In the genomic region with DNA sequence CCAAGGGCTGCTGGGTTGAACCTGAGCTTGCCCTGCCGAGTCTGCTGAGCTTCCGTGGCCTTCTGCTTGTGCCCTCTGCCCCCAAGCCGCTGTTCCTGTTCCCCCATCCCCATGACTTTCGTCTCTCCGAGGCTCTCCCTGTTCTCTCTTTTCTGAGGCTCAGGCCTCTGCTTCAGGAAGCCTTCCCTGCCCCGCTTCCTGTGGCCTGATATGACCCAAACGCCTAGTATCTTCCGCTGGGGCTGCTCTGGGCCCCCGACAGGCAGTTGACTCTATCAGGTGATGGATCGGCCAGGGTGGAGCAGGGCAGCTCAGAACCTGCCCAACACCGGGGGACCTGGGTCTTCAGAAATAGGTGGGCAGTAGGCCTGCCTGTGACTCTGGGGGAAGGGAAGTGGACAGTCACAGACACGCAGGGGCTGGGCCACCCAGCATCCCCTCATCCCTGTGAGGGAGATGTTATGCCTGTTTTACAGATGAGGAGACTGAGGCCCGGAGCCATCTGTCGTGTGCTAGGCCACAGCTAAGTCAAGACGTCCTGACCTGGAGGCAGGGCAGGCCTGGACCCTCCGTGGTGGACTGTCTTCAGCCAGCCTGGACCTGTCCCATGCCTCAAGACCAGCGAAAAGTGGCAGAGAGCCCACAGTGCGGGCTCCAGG, we compare ENCODE assay signal across 8 cellular contexts. TPM values are rescaled to one million over a fixed set of nuclear protein-coding genes. Genes with fewer than 3 reads are reported as not detected.
DNase-seq lines count a peak whose midpoint lies in the region; ATAC-seq and TF ChIP-seq lines count a peak whose summit lies in the region.

No MANE protein-coding gene starts in this region.

- intact Hi-C loops in CD8-positive, alpha-beta T cell (cut with DNase I, micrococcal nuclease), result no loop called here
- intact Hi-C loops in PC-9 (cut with micrococcal nuclease; ENCODE audit: unreplicated experiment), result no loop called here
- intact Hi-C loops in dorsolateral prefrontal cortex (cut with DNase I), result loop anchor here in 1 of 2 donors (2.0 kb wide), 1 partner anchor 19 kb away; no protein-coding TSS in a partner anchor

- no peak overlapping the region for H3K27ac ChIP-seq in CD8-positive, alpha-beta T cell (ENCODE audit: low read depth, low read length)
- H3K27ac ChIP-seq in PC-9 (peak overlapping the region; percentile 89), dorsolateral prefrontal cortex (peak overlapping the region in 58 of 59 donors; percentile 75 to 99 (median 98))

- peaks cover 49% of the 10 kb centered on the region for H3F3A ChIP-seq in PC-9 (ENCODE audit: insufficient read depth, low read depth)

- no peaks in the 10 kb centered on the region for H3K36me3 ChIP-seq in CD8-positive, alpha-beta T cell (ENCODE audit: insufficient read depth, low read length)
- H3K36me3 ChIP-seq in PC-9 (ENCODE audit: low read depth), result peaks cover 2% of the 10 kb centered on the region; the same call in 1 of the 2 replicates
- peaks cover 10% of the 10 kb centered on the region for H3K36me3 ChIP-seq in neuron (ENCODE audit: insufficient read depth, low read length)

- POLR2A ChIA-PET in CD8-positive, alpha-beta T cell (lab: Charles Lee), result interaction anchor here (0.9 to 5.9 kb wide), 8 partner anchors 14 to 64 kb away, joined by 3 to 71 read pairs (median 14); a partner anchor contains a TSS
- POLR2A ChIA-PET in PC-9 (lab: Charles Lee; ENCODE audit: unreplicated experiment), result interaction anchor here (0.5 to 0.6 kb wide), 2 partner anchors 52 to 654 kb away, joined by 4 to 6 read pairs; a partner anchor contains a TSS

- H3K27ac Mint-ChIP-seq in CD8-positive, alpha-beta T cell, result peak overlapping the region; percentile 78

- peak overlapping the region; percentile 81 for H3K4me3 ChIP-seq in CD8-positive, alpha-beta T cell (ENCODE audit: low read depth, low read length)
- H3K4me3 ChIP-seq in PC-9 (peak overlapping the region; percentile 63), dorsolateral prefrontal cortex (peak overlapping the region in 56 of 59 donors; percentile 14 to 99 (median 84)), neuron (ENCODE audit: low read length) (peak overlapping the region; percentile 50)

- peaks cover 17% of the 10 kb centered on the region for H3K79me2 ChIP-seq in PC-9 (ENCODE audit: low read depth)

- peaks cover 5% of the 10 kb centered on the region for H3K36me3 Mint-ChIP-seq in CD8-positive, alpha-beta T cell

- no peaks in the 10 kb centered on the region for H3K27me3 ChIP-seq in CD8-positive, alpha-beta T cell (ENCODE audit: insufficient read depth, low read length)
- H3K27me3 ChIP-seq in PC-9 (ENCODE audit: insufficient read depth, low read depth) (no peaks in the 10 kb centered on the region), dorsolateral prefrontal cortex (no peaks in the 10 kb centered on the region), neuron (ENCODE audit: insufficient read depth, low read length) (no peaks in the 10 kb centered on the region)

- H4K20me1 ChIP-seq in PC-9 (ENCODE audit: insufficient read depth), result no peaks in the 10 kb centered on the region

- H3K4me1 ChIP-seq in CD8-positive, alpha-beta T cell (ENCODE audit: insufficient read depth, low read length), result peaks cover 24% of the 10 kb centered on the region
- H3K4me1 ChIP-seq in PC-9 (replicated peaks; ENCODE audit: insufficient read depth), result peaks cover 25% of the 10 kb centered on the region
- peaks cover 23% of the 10 kb centered on the region for H3K4me1 ChIP-seq in neuron (ENCODE audit: insufficient read depth, low read length)

- H3K9me3 ChIP-seq in CD8-positive, alpha-beta T cell (ENCODE audit: low read length), result no peaks in the 10 kb centered on the region
- H3K9me3 ChIP-seq in PC-9 (ENCODE audit: insufficient read depth, low read depth), result no peaks in the 10 kb centered on the region
- H3K9me3 ChIP-seq in neuron (ENCODE audit: low read length), result no peaks in the 10 kb centered on the region

- peak overlapping the region; percentile 91 for H3K4me2 ChIP-seq in PC-9

- H3K9me3 Mint-ChIP-seq in CD8-positive, alpha-beta T cell, result no peaks in the 10 kb centered on the region

- no peak for ATAC-seq in CD8-positive, alpha-beta T cell
- ATAC-seq in HG03378 (IDR thresholded peaks at IDR 0.05; ENCODE audit: unreplicated experiment) (no peak), HG03135 (IDR thresholded peaks at IDR 0.05; ENCODE audit: unreplicated experiment) (no peak)

- H3K4me1 Mint-ChIP-seq in CD8-positive, alpha-beta T cell (ENCODE audit: low read depth), result peaks cover 27% of the 10 kb centered on the region

- H3K9me2 ChIP-seq in PC-9 (ENCODE audit: insufficient read depth), result no peaks in the 10 kb centered on the region

- H3K27me3 Mint-ChIP-seq in CD8-positive, alpha-beta T cell (ENCODE audit: low read depth), result no peaks in the 10 kb centered on the region

- no peak for TF ChIP-seq CTCF in CD8-positive, alpha-beta T cell (IDR thresholded peaks at IDR 0.05)
- TF ChIP-seq CTCF in PC-9 (conservative IDR thresholded peaks at IDR 0.05) (no peak), dorsolateral prefrontal cortex (IDR thresholded peaks at IDR 0.05 in 54 of 56, conservative IDR thresholded peaks at IDR 0.05 in 2 of 56; ENCODE audit: low read depth in 1 of 56, partially characterized antibody in 56 of 56) (no peak)

- H2AFZ ChIP-seq in PC-9 (no peak overlapping the region), neuron (ENCODE audit: low read depth, low read length) (no peak overlapping the region)

- CTCF ChIA-PET in CD8-positive, alpha-beta T cell (lab: Charles Lee), result interaction anchor here (0.5 to 6.4 kb wide), 11 partner anchors 9 to 302 kb away, joined by 3 to 82 read pairs (median 4); a partner anchor contains a TSS
- CTCF ChIA-PET in PC-9 (lab: Charles Lee), result interaction anchor here (0.6 to 1.3 kb wide), 5 partner anchors 9 to 87 kb away, joined by 3 to 14 read pairs (median 6); no protein-coding TSS in a partner anchor

- no TSS peak for BruUV-seq in PC-9 (replicated peaks; lab: Mats Ljungman, UMichigan)

- no peak for DNase-seq in CD8-positive, alpha-beta T cell
- DNase-seq in PC-9, result no peak
- DNase-seq in dorsolateral prefrontal cortex, result no peak
- DNase-seq in RKO (ENCODE audit: low spot score), result no peak
- DNase-seq in NCI-H748 (lab: John Stamatoyannopoulos, UW; ENCODE audit: unreplicated experiment), result no peak

- H3K4me3 Mint-ChIP-seq in CD8-positive, alpha-beta T cell, result peak overlapping the region; percentile 95

RNA-seq across cellular contexts. Expression of a gene that starts 16.3 kb away (rescaled TPM):
- total RNA-seq in CD8-positive, alpha-beta T cell, result 10 to 100 TPM; 14.6 to 18.2 TPM
- total RNA-seq in PC-9 (2021) (94.3 and 94.4 TPM in 2 replicates), dorsolateral prefrontal cortex (100 to 1,000 TPM in 1 of 120 experiments, 10 to 100 TPM in 119; 49.5 to 105 (median 74.6) TPM)

RNA-seq across cellular contexts. Expression of a gene that starts 16.8 kb away (rescaled TPM):
- 1 to 10 TPM; 2.1 to 2.4 TPM for total RNA-seq in CD8-positive, alpha-beta T cell
- total RNA-seq in PC-9 (2021) (73.2 and 79.6 TPM in 2 replicates), dorsolateral prefrontal cortex (10 to 100 TPM in 41 of 120 experiments, 1 to 10 TPM in 79; 4.4 to 20.8 (median 8.5) TPM)

RNA-seq across cellular contexts. Expression of a gene that starts 17.5 kb away (rescaled TPM):
- 10 to 100 TPM; 26.9 to 29.3 TPM for total RNA-seq in CD8-positive, alpha-beta T cell
- total RNA-seq in PC-9 (2021) (72.8 and 110 TPM in 2 replicates), dorsolateral prefrontal cortex (100 to 1,000 TPM in 14 of 120 experiments, 10 to 100 TPM in 106; 60.7 to 140 (median 86.2) TPM)

RNA-seq across cellular contexts. Expression of a gene that starts 21.4 kb away (rescaled TPM):
- 10 to 100 TPM; 25.7 to 30.8 TPM for total RNA-seq in CD8-positive, alpha-beta T cell
- total RNA-seq in PC-9 (2021), result 385 and 435 TPM in 2 replicates
- total RNA-seq in dorsolateral prefrontal cortex, result 10 to 100 TPM; 14.3 to 71.9 (median 29.4) TPM

RNA-seq across cellular contexts. Expression of a gene that starts 22.9 kb away (rescaled TPM):
- not detected for total RNA-seq in CD8-positive, alpha-beta T cell
- total RNA-seq in PC-9 (2021), result 0.53 and 0.57 TPM in 2 replicates
- total RNA-seq in dorsolateral prefrontal cortex, result 10 to 100 TPM in 29 of 120 experiments, 1 to 10 TPM in 91; 2.4 to 12.7 (median 8.0) TPM
